In the genomic region with DNA sequence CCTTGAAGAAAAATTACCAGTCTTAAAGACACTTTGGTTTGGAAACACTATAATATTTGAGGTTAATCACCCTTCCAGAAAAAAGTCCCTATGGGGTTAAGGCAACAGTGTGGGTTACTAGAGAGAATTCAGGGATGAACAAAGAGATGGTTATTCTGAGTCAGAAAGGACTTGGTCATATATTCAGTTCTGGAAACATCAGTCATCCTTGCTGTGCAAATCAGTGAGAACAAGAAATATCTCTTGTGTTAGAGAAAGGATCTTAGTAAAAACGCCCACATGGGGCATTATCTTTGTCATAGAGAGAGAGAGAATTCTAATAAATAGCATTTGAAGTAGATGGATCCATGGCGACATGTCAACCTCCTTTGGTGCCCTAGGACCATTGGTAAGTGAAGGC, we compare ENCODE assay signal across 12 cellular contexts. TPM values are rescaled to one million over a fixed set of nuclear protein-coding genes. Genes with fewer than 3 reads are reported as not detected.
DNase-seq lines count a peak whose midpoint lies in the region; ATAC-seq and TF ChIP-seq lines count a peak whose summit lies in the region.
"Had no signal": no experiment of that assay in that cellular context is flagged by ENCODE, and none has a peak within 500 bp of the region (broad histone marks: within the 10 kb centered on the region; RNA-seq: fewer than 3 reads in every experiment).

No MANE protein-coding gene starts in this region.

- no peak for TF ChIP-seq POLR2A in testis (IDR thresholded peaks at IDR 0.05)
- no peak for TF ChIP-seq POLR2A in erythroblast (IDR thresholded peaks at IDR 0.05; ENCODE audit: low read length)

- DNase-seq in AG10803 (ENCODE audit: low read depth) (peak; percentile 58), fibroblast of gingiva (ENCODE audit: low read depth) (peak; percentile 65), testis (no peak), ecto neural progenitor cell (ENCODE audit: low spot score) (no peak), erythroblast (lab: John Stamatoyannopoulos, UW) (no peak)
- DNase-seq: islet precursor cell, naive B cell, NCI-H1092 treated with DMSO at 0.1 percent for 48 hours had no signal

- intact Hi-C loops in testis (cut with DNase I; ENCODE audit: low total_unique reads), result no loop called here

- H3K4me3 ChIP-seq in AG10803 (ENCODE audit: low read length), result no peak overlapping the region
- no peak overlapping the region for H3K4me3 ChIP-seq in testis
- H3K4me3 ChIP-seq: skin epidermis had no signal

- WGBS in testis, 2 donors, result 75 to 76% methylated on average over 2 of the region's 2 CpGs

- no peaks in the 10 kb centered on the region for H3K4me1 ChIP-seq in testis

- no peaks in the 10 kb centered on the region for H3K9me3 ChIP-seq in testis

- TF ChIP-seq CTCF in AG10803 (conservative IDR thresholded peaks at IDR 0.05; ENCODE audit: low read length), result no peak
- no peak for TF ChIP-seq CTCF in testis (IDR thresholded peaks at IDR 0.05)

- H3K27me3 ChIP-seq in testis, result no peaks in the 10 kb centered on the region

- ATAC-seq in GM21381 (IDR thresholded peaks at IDR 0.05; ENCODE audit: unreplicated experiment), result peak; percentile 58
- peak; percentile 73 for ATAC-seq in HG03432 (IDR thresholded peaks at IDR 0.05; ENCODE audit: unreplicated experiment)
- ATAC-seq in HG03025 (IDR thresholded peaks at IDR 0.05; ENCODE audit: low FRiP score, unreplicated experiment), result no peak

- no peak overlapping the region for H3K27ac ChIP-seq in testis
- H3K27ac ChIP-seq: skin epidermis had no signal

- no peaks in the 10 kb centered on the region for H3K36me3 ChIP-seq in testis (ENCODE audit: low read depth, missing control alignments)

RNA-seq across cellular contexts. Expression of gene E2F7, which starts 59.4 kb away (rescaled TPM):
- 1 to 10 TPM; 1.9 to 4.2 TPM for total RNA-seq in testis
- polyA plus RNA-seq in testis (ENCODE audit: insufficient read depth, low read depth, low replicate concordance), result 3.5 TPM

Comparison
In these comparisons a context has a peak if more than half of its experiments do, and no peak if none do; other contexts are left out.
1. DNase-seq: peak in AG10803 (single experiment) and fibroblast of gingiva (single experiment); none in testis (single experiment), ecto neural progenitor cell (single experiment) and erythroblast (0 of 2).